ENCODE assay signal across 11 cellular contexts in genomic region chrX:12138366-12139313, GRCh38. TPM values are rescaled to one million over a fixed set of nuclear protein-coding genes. Genes with fewer than 3 reads are reported as not detected.
DNase-seq lines count a peak whose midpoint lies in the region; ATAC-seq and TF ChIP-seq lines count a peak whose summit lies in the region.
"Had no signal": no experiment of that assay in that cellular context is flagged by ENCODE, and none has a peak within 500 bp of the region (broad histone marks: within the 10 kb centered on the region; RNA-seq: fewer than 3 reads in every experiment).

TSS of gene FRMPD4 (plus strand) at chrX:12138473. CDS start at chrX:12138972, 499 bp downstream.

- no peaks in the 10 kb centered on the region for H3K4me1 Mint-ChIP-seq in activated T-helper 2 cell treated with anti-CD3 and anti-CD28 coated beads, Interferon-gamma antibody, Interleukin-2, Interleukin-4, amounts not matched to agents 10 μg/mL and 5 μg/mL and 100 μg/mL, durations not matched to agents 14 hours and 24 hours and 36 hours (ENCODE audit: low read depth)

- no peaks in the 10 kb centered on the region for H3K36me3 ChIP-seq in brain microvascular endothelial cell (replicated peaks)
- no peaks in the 10 kb centered on the region for H3K36me3 ChIP-seq in stomach smooth muscle (ENCODE audit: control insufficient read depth in 2 of 2, insufficient read depth in 2 of 2, low read length in 2 of 2)
- H3K36me3 ChIP-seq in MM.1S (replicated peaks; ENCODE audit: insufficient read depth, low read length): no peaks in the 10 kb centered on the region

- H3K4me1 ChIP-seq in stomach smooth muscle (ENCODE audit: control insufficient read depth, insufficient read depth, low read length): peaks cover 2% of the 10 kb centered on the region
- no peaks in the 10 kb centered on the region for H3K4me1 ChIP-seq in MM.1S (ENCODE audit: low read length)

- no peaks in the 10 kb centered on the region for H3K79me2 ChIP-seq in MM.1S (ENCODE audit: low read length)

- H3K4me2 ChIP-seq in MM.1S (ENCODE audit: low read depth, low read length): no peak within 1 kb of the TSS

- H3K27me3 ChIP-seq in brain microvascular endothelial cell (replicated peaks) (peaks cover 2% of the 10 kb centered on the region), stomach smooth muscle (ENCODE audit: control insufficient read depth in 1 of 2, insufficient read depth in 2 of 2, low read length in 2 of 2) (peaks cover 2 to 11% of the 10 kb centered on the region in 2 donors), MM.1S (replicated peaks; ENCODE audit: insufficient read depth, low read length) (no peaks in the 10 kb centered on the region)

- peaks cover 24% of the 10 kb centered on the region for H3K27me3 Mint-ChIP-seq in activated T-helper 2 cell treated with anti-CD3 and anti-CD28 coated beads, Interferon-gamma antibody, Interleukin-2, Interleukin-4, amounts not matched to agents 10 μg/mL and 5 μg/mL and 100 μg/mL, durations not matched to agents 14 hours and 24 hours and 36 hours (ENCODE audit: low read depth)

- H3K4me3 ChIP-seq in brain microvascular endothelial cell (ENCODE audit: low read depth, low read length) (peak within 1 kb of the TSS; percentile 46), stomach smooth muscle (ENCODE audit: low read length in 2 of 2) (peak within 1 kb of the TSS; percentile 62 to 71), MM.1S (ENCODE audit: low read length) (no peak within 1 kb of the TSS)

- intact Hi-C loops in activated T-helper 2 cell treated with anti-CD3 and anti-CD28 coated beads, Interferon-gamma antibody, Interleukin-2, Interleukin-4, amounts not matched to agents 10 μg/mL and 5 μg/mL and 100 μg/mL, durations not matched to agents 14 hours and 24 hours and 36 hours (cut with micrococcal nuclease): no loop called here

- no peaks in the 10 kb centered on the region for H3K36me3 Mint-ChIP-seq in activated T-helper 2 cell treated with anti-CD3 and anti-CD28 coated beads, Interferon-gamma antibody, Interleukin-2, Interleukin-4, amounts not matched to agents 10 μg/mL and 5 μg/mL and 100 μg/mL, durations not matched to agents 14 hours and 24 hours and 36 hours (ENCODE audit: low read depth)

- in situ Hi-C loops in brain microvascular endothelial cell (cut with HindIII; ENCODE audit: low pct_ligation_motif_present, low sequenced_read_pairs): no loop called here

- H3K4me3 Mint-ChIP-seq in activated T-helper 2 cell treated with anti-CD3 and anti-CD28 coated beads, Interferon-gamma antibody, Interleukin-2, Interleukin-4, amounts not matched to agents 10 μg/mL and 5 μg/mL and 100 μg/mL, durations not matched to agents 14 hours and 24 hours and 36 hours (ENCODE audit: low read depth): no peak within 1 kb of the TSS
- H3K4me3 Mint-ChIP-seq: dendritic cell treated with granulocyte-macrophage colony-stimulating factor and Interleukin-4, amounts not matched to agents 40 ng/mL and 50 ng/mL, for 4 days had no signal

- H3F3A ChIP-seq in MM.1S (ENCODE audit: insufficient read depth, low read length): no peaks in the 10 kb centered on the region; the same call in 1 of the 2 replicates

- H4K20me1 ChIP-seq in MM.1S (ENCODE audit: insufficient read depth, low read length): no peaks in the 10 kb centered on the region

- no peak within 1 kb of the TSS for H3K9ac ChIP-seq in stomach smooth muscle (ENCODE audit: low read length in 2 of 2)
- H3K9ac ChIP-seq in MM.1S (ENCODE audit: low read length): no peak within 1 kb of the TSS

- TF ChIP-seq CTCF in brain microvascular endothelial cell (IDR thresholded peaks at IDR 0.05; ENCODE audit: low read depth, low read length, missing control alignments) (peak; percentile 30), MM.1S (IDR thresholded peaks at IDR 0.05; ENCODE audit: low read length) (no peak)

- no peaks in the 10 kb centered on the region for H3K9me3 Mint-ChIP-seq in activated T-helper 2 cell treated with anti-CD3 and anti-CD28 coated beads, Interferon-gamma antibody, Interleukin-2, Interleukin-4, amounts not matched to agents 10 μg/mL and 5 μg/mL and 100 μg/mL, durations not matched to agents 14 hours and 24 hours and 36 hours
- H3K9me3 Mint-ChIP-seq: dendritic cell treated with granulocyte-macrophage colony-stimulating factor and Interleukin-4, amounts not matched to agents 40 ng/mL and 50 ng/mL, for 4 days had no signal

- DNase-seq in DMS 273 (lab: John Stamatoyannopoulos, UW; ENCODE audit: unreplicated experiment) (peak; percentile 73), DMS 273 treated with DMSO at 0.1 percent for 48 hours (lab: John Stamatoyannopoulos, UW) (no peak), brain microvascular endothelial cell (no peak), iPS-NIHi7 (ENCODE audit: extremely low spot score) (peak; percentile 81), MM.1S (no peak)
- DNase-seq in activated T-helper 2 cell treated with anti-CD3 and anti-CD28 coated beads, Interferon-gamma antibody, Interleukin-2, Interleukin-4, amounts not matched to agents 10 μg/mL and 5 μg/mL and 100 μg/mL, durations not matched to agents 14 hours and 24 hours and 36 hours (ENCODE audit: low spot score): no peak
- DNase-seq: T-helper 9 cell had no signal

- no peak within 1 kb of the TSS for H2AFZ ChIP-seq in MM.1S (ENCODE audit: low read length)

- H3K27ac ChIP-seq in brain microvascular endothelial cell (no peak within 1 kb of the TSS), stomach smooth muscle (ENCODE audit: low read length) (no peak within 1 kb of the TSS), MM.1S (ENCODE audit: low read length) (no peak within 1 kb of the TSS)
- H3K27ac ChIP-seq: 22Rv1 had no signal

- H3K9me2 ChIP-seq in MM.1S (replicated peaks; ENCODE audit: insufficient read depth, low read length): no peaks in the 10 kb centered on the region

- H3K9me3 ChIP-seq in stomach smooth muscle (ENCODE audit: control insufficient read depth in 2 of 2, low read length in 2 of 2) (no peaks in the 10 kb centered on the region), MM.1S (replicated peaks; ENCODE audit: insufficient read depth, low read length) (no peaks in the 10 kb centered on the region)

- H3K27ac Mint-ChIP-seq in activated T-helper 2 cell treated with anti-CD3 and anti-CD28 coated beads, Interferon-gamma antibody, Interleukin-2, Interleukin-4, amounts not matched to agents 10 μg/mL and 5 μg/mL and 100 μg/mL, durations not matched to agents 14 hours and 24 hours and 36 hours: no peak within 1 kb of the TSS
- H3K27ac Mint-ChIP-seq: dendritic cell treated with granulocyte-macrophage colony-stimulating factor and Interleukin-4, amounts not matched to agents 40 ng/mL and 50 ng/mL, for 4 days had no signal

- no peak for ATAC-seq in HG02884 (IDR thresholded peaks at IDR 0.05; ENCODE audit: unreplicated experiment)

RNA-seq across cellular contexts. Expression of gene FRMPD4, which starts in this region (rescaled TPM):
- total RNA-seq in activated T-helper 2 cell treated with anti-CD3 and anti-CD28 coated beads, Interferon-gamma antibody, Interleukin-2, Interleukin-4, amounts not matched to agents 10 μg/mL and 5 μg/mL and 100 μg/mL, durations not matched to agents 14 hours and 24 hours and 36 hours: not detected in 2 replicates

Comparison
In these comparisons a context has a peak if more than half of its experiments do, and no peak if none do; other contexts are left out.
1. DNase-seq: peak in DMS 273 (single experiment) and iPS-NIHi7 (single experiment); none in DMS 273 treated with DMSO at 0.1 percent for 48 hours (single experiment), brain microvascular endothelial cell (single experiment), activated T-helper 2 cell treated with anti-CD3 and anti-CD28 coated beads, Interferon-gamma antibody, Interleukin-2, Interleukin-4, amounts not matched to agents 10 μg/mL and 5 μg/mL and 100 μg/mL, durations not matched to agents 14 hours and 24 hours and 36 hours (single experiment) and MM.1S (single experiment).